Comparison of ENCODE assay signal across 17 cellular contexts in genomic region chr20:60250251-60250650, GRCh38.
A peak's percentile ranks its signal among the peaks of the same experiment; 100 is the strongest.
DNase-seq lines count a peak whose midpoint lies in the region; ATAC-seq, FAIRE-seq and TF ChIP-seq lines count a peak whose summit lies in the region.
"Had no signal": no experiment of that assay in that cellular context is flagged by ENCODE, and none has a peak within 500 bp of the region (broad histone marks: within the 10 kb centered on the region; RNA-seq: fewer than 3 reads in every experiment).

No MANE protein-coding gene starts in this region.

- CTCF ChIA-PET in AG04450 (lab: Charles Lee) (interaction anchor here (1.3 to 2.5 kb wide), 3 partner anchors 12 to 978 kb away, joined by 3 to 18 read pairs (median 4); no protein-coding TSS in a partner anchor), RWPE1 (lab: Yijun Ruan, JAX) (interaction anchor here (0.6 to 1.4 kb wide), 4 partner anchors 10 to 40 kb away, joined by 3 to 5 read pairs (median 3); no protein-coding TSS in a partner anchor)

- 83 to 95% methylated on average over 5 of the region's 5 CpGs for WGBS in pancreas, 2 donors

- H3K4me3 ChIP-seq in AG04450 (ENCODE audit: low read depth, low read length) (no peak overlapping the region), foreskin fibroblast (ENCODE audit: low read depth in 1 of 2, low read length in 2 of 2) (no peak overlapping the region), pancreas (no peak overlapping the region)

- DNase-seq in AG04450 (ENCODE audit: low read depth, low spot score) (no peak), H54 (ENCODE audit: insufficient read length, low spot score) (peak; percentile 17), RWPE1 (ENCODE audit: low spot score) (no peak), foreskin fibroblast (peak; percentile 37 to 54), pancreas (no peak), dedifferentiated amniotic fluid mesenchymal stem cell (ENCODE audit: extremely low spot score) (no peak)
- no peak for DNase-seq in stimulated activated CD4-positive, alpha-beta T cell treated with anti-CD3 and anti-CD28 coated beads, Interleukin-4, amount 100 ng/mL, for 24 hours
- DNase-seq: ACHN; BE2C; CD8-positive, alpha-beta T cell; H9; NCI-H146; NCI-H69; PC-3; Right ventricle myocardium superior; SK-N-SH had no signal

- H3K4me1 ChIP-seq in pancreas: no peaks in the 10 kb centered on the region
- H3K4me1 ChIP-seq: BE2C had no signal

- H3K27me3 ChIP-seq in AG04450 (ENCODE audit: control insufficient read depth, insufficient read depth, low read length) (no peaks in the 10 kb centered on the region), pancreas (no peaks in the 10 kb centered on the region)
- H3K27me3 ChIP-seq: BE2C had no signal

- no peaks in the 10 kb centered on the region for H3K36me3 ChIP-seq in pancreas
- H3K36me3 ChIP-seq: BE2C had no signal

- TF ChIP-seq CTCF in AG04450 (IDR thresholded peaks at IDR 0.05; ENCODE audit: low read depth, low read length) (no peak), RWPE1 (conservative IDR thresholded peaks at IDR 0.05; ENCODE audit: low read depth) (no peak), foreskin fibroblast (IDR thresholded peaks at IDR 0.05; ENCODE audit: low read depth, low read length) (no peak), pancreas (IDR thresholded peaks at IDR 0.05) (no peak)

- intact Hi-C loops in pancreas (cut with DNase I): no loop called here

- TF ChIP-seq POLR2A in H54 (IDR thresholded peaks at IDR 0.05; ENCODE audit: low read depth, low read length): no peak

- H3K9me3 ChIP-seq in AG04450 (ENCODE audit: control insufficient read depth, insufficient read depth, low read length): peaks cover 10% of the 10 kb centered on the region
- H3K9me3 ChIP-seq in pancreas: no peaks in the 10 kb centered on the region
- H3K9me3 ChIP-seq: BE2C, SK-N-SH had no signal

- POLR2A ChIA-PET in AG04450 (lab: Yijun Ruan, JAX): no interaction called here
- POLR2A ChIA-PET in RWPE1 (lab: Yijun Ruan, JAX; ENCODE audit: low non-redundant PET): no interaction called here

- H3K27ac ChIP-seq in AG04450 (ENCODE audit: low read depth, low read length) (peak overlapping the region; percentile 73), RWPE1 (peak overlapping the region; percentile 69), pancreas (no peak overlapping the region)

- FAIRE-seq in H54 (lab: Jason Lieb, UNC) (no peak), pancreas (lab: Jason Lieb, UNC) (no peak)

- ATAC-seq in pancreas: no peak
- ATAC-seq in HG02884 (IDR thresholded peaks at IDR 0.05; ENCODE audit: unreplicated experiment): no peak
- ATAC-seq: CD8-positive, alpha-beta T cell had no signal

Comparison
In these comparisons a context has a peak if more than half of its experiments do, and no peak if none do; other contexts are left out.
1. DNase-seq: peak in H54 (single experiment) and foreskin fibroblast (2 of 2); none in AG04450 (single experiment), RWPE1 (single experiment), pancreas (0 of 6), dedifferentiated amniotic fluid mesenchymal stem cell (single experiment) and stimulated activated CD4-positive, alpha-beta T cell treated with anti-CD3 and anti-CD28 coated beads, Interleukin-4, amount 100 ng/mL, for 24 hours (single experiment).
2. H3K27ac ChIP-seq: peak in AG04450 (single experiment) and RWPE1 (single experiment); none in pancreas (0 of 4).